ENCODE assay signal across 1 cellular context in the genomic region with DNA sequence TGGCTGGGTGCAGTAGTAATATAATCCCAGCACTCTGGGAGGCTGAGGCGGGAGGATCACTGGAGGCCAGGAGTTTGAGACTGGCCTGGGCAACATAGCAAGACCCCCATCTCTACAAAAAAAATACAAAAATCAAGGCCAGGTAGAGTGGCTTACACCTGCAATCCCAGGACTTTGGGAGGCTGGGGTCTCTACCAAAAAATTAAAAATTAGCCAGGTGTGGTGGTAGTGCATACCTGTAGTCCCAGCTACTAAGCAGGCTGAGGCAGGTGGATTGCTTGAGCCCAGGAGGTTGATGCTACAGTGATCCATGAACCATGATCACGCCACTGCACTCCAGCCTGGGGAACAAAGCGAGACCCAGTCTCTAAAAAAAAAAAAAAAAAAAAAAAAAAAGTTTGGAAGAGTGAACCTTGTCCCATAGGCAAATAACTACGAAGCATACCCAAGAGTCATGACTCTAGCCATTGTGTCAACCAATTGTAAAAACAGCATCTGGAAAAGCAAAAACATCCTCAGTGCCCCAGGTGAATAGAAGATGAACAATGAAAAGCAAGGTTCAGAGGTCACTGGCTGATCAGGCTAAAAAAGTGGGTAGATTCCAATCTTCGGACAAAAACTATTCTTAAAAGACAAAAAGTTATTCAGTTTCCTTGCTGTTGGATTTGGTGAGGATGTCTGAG.
TF ChIP-seq lines count a peak whose summit lies in the region.

No MANE protein-coding gene starts in this region.

TF ChIP-seq in IMR-90, 13 proteins besides CTCF, POLR2A, EP300 and RAD21:
- TF ChIP-seq, protein P1, sequence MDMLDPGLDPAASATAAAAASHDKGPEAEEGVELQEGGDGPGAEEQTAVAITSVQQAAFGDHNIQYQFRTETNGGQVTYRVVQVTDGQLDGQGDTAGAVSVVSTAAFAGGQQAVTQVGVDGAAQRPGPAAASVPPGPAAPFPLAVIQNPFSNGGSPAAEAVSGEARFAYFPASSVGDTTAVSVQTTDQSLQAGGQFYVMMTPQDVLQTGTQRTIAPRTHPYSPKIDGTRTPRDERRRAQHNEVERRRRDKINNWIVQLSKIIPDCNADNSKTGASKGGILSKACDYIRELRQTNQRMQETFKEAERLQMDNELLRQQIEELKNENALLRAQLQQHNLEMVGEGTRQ (IDR thresholded peaks at IDR 0.05; ENCODE audit: low read depth, low read length) = no peak
- TF ChIP-seq SMC3 (IDR thresholded peaks at IDR 0.05; ENCODE audit: low read depth, low read length) (no peak), ELK1 (IDR thresholded peaks at IDR 0.05; ENCODE audit: borderline replicate concordance, low read depth, low read length) (no peak), MAZ (IDR thresholded peaks at IDR 0.05; ENCODE audit: borderline replicate concordance, low read depth, low read length) (no peak)
TF ChIP-seq in IMR-90: peak in this region for 0.
